Comparison of ENCODE assay signal across 8 cellular contexts in genomic region chr7:56051053-56051338, GRCh38. TPM values are rescaled to one million over a fixed set of nuclear protein-coding genes. Genes with fewer than 3 reads are reported as not detected.
DNase-seq lines count a peak whose midpoint lies in the region; ATAC-seq and TF ChIP-seq lines count a peak whose summit lies in the region.

No MANE protein-coding gene starts in this region.

- no peaks in the 10 kb centered on the region for H3K9me3 ChIP-seq in CD8-positive, alpha-beta T cell (ENCODE audit: low read length)
- no peaks in the 10 kb centered on the region for H3K9me3 ChIP-seq in Peyer's patch

- H3K36me3 Mint-ChIP-seq in CD8-positive, alpha-beta T cell: peaks cover 40% of the 10 kb centered on the region
- peaks cover 14% of the 10 kb centered on the region for H3K36me3 Mint-ChIP-seq in osteocyte (ENCODE audit: unreplicated experiment)

- peaks cover 29% of the 10 kb centered on the region for H3K4me1 ChIP-seq in CD8-positive, alpha-beta T cell (ENCODE audit: insufficient read depth, low read length)
- peaks cover 0 to 41% (median 3%) of the 10 kb centered on the region in 4 donors for H3K4me1 ChIP-seq in Peyer's patch

- no peaks in the 10 kb centered on the region for H3K27me3 ChIP-seq in CD8-positive, alpha-beta T cell (ENCODE audit: insufficient read depth, low read length)
- no peaks in the 10 kb centered on the region for H3K27me3 ChIP-seq in Peyer's patch

- POLR2A ChIA-PET in CD8-positive, alpha-beta T cell (lab: Charles Lee): interaction anchor here (0.8 to 1.9 kb wide), 5 partner anchors 8 to 685 kb away, joined by 3 to 25 read pairs (median 4); partner anchors contain the start of genes CHCHD2 and SUMF2

- H3K27ac ChIP-seq in CD8-positive, alpha-beta T cell (ENCODE audit: low read depth, low read length): peak overlapping the region; percentile 62
- H3K27ac ChIP-seq in Peyer's patch: peak overlapping the region; percentile 84 to 90 (median 89)

- H3K27ac Mint-ChIP-seq in CD8-positive, alpha-beta T cell: peak overlapping the region; percentile 95
- H3K27ac Mint-ChIP-seq in osteocyte (ENCODE audit: unreplicated experiment): peak overlapping the region; percentile 96

- H3K4me1 Mint-ChIP-seq in CD8-positive, alpha-beta T cell (ENCODE audit: low read depth): peaks cover 45% of the 10 kb centered on the region
- H3K4me1 Mint-ChIP-seq in osteocyte (ENCODE audit: unreplicated experiment): peaks cover 42% of the 10 kb centered on the region

- H3K36me3 ChIP-seq in CD8-positive, alpha-beta T cell (ENCODE audit: insufficient read depth, low read length): peaks cover 15% of the 10 kb centered on the region
- H3K36me3 ChIP-seq in Peyer's patch: peaks cover 0 to 28% (median 0%) of the 10 kb centered on the region in 3 donors

- H3K4me3 ChIP-seq in CD8-positive, alpha-beta T cell (ENCODE audit: low read depth, low read length): peak overlapping the region; percentile 72
- H3K4me3 ChIP-seq in Peyer's patch (peak overlapping the region; percentile 78 to 92 (median 83)), epithelial cell of esophagus (ENCODE audit: low read length) (peak overlapping the region; percentile 94)

- DNase-seq in CD8-positive, alpha-beta T cell: no peak
- DNase-seq in Peyer's patch (no peak), epithelial cell of esophagus (ENCODE audit: low read depth) (no peak), osteocyte (ENCODE audit: extremely low spot score, unreplicated experiment) (no peak), NCI-H510A (lab: John Stamatoyannopoulos, UW) (no peak), NCI-H82 treated with DMSO at 0.1 percent for 48 hours (lab: John Stamatoyannopoulos, UW; ENCODE audit: unreplicated experiment) (no peak), nucleus accumbens (lab: John Stamatoyannopoulos, UW) (no peak), 8988T (no peak)

- TF ChIP-seq POLR2A in Peyer's patch (IDR thresholded peaks at IDR 0.05): no peak

- no peaks in the 10 kb centered on the region for H3K9me3 Mint-ChIP-seq in CD8-positive, alpha-beta T cell
- H3K9me3 Mint-ChIP-seq in osteocyte (ENCODE audit: unreplicated experiment): no peaks in the 10 kb centered on the region

- no peak for ATAC-seq in CD8-positive, alpha-beta T cell

- TF ChIP-seq CTCF in CD8-positive, alpha-beta T cell (IDR thresholded peaks at IDR 0.05): no peak
- TF ChIP-seq CTCF in Peyer's patch (IDR thresholded peaks at IDR 0.05): no peak
- TF ChIP-seq CTCF in epithelial cell of esophagus (IDR thresholded peaks at IDR 0.05; ENCODE audit: insufficient read depth, low read depth, low read length, missing control alignments): no peak
- no peak for TF ChIP-seq CTCF in osteocyte (IDR thresholded peaks at IDR 0.05)

- peak overlapping the region; percentile 92 for H3K4me3 Mint-ChIP-seq in CD8-positive, alpha-beta T cell
- H3K4me3 Mint-ChIP-seq in osteocyte (ENCODE audit: unreplicated experiment): peak overlapping the region; percentile 96

- CTCF ChIA-PET in CD8-positive, alpha-beta T cell (lab: Charles Lee): interaction anchor here (1.1 to 1.9 kb wide), 4 partner anchors 14 to 23 kb away, joined by 3 to 6 read pairs (median 6); no protein-coding TSS in a partner anchor

- H3K27me3 Mint-ChIP-seq in CD8-positive, alpha-beta T cell (ENCODE audit: low read depth): no peaks in the 10 kb centered on the region
- H3K27me3 Mint-ChIP-seq in osteocyte (ENCODE audit: unreplicated experiment): no peaks in the 10 kb centered on the region

- intact Hi-C loops in CD8-positive, alpha-beta T cell (cut with DNase I, micrococcal nuclease): loop anchor here (1.0 to 5.0 kb wide), 10 partner anchors 13 to 684 kb away; partner anchors contain the start of genes CHCHD2 (in 2 of the 2), SUMF2 (in 2 of the 2), LANCL2 (in 1 of the 2) and MRPS17 (in 1 of the 2)

RNA-seq across cellular contexts. Expression of gene PSPH, which starts 0.2 kb away (rescaled TPM):
- 1 to 10 TPM in 1 of 2 experiments, under 1 TPM in 1; 0.89 to 1.1 TPM for total RNA-seq in CD8-positive, alpha-beta T cell
- total RNA-seq in Peyer's patch (10 to 100 TPM; 12.3 to 25.6 (median 16.1) TPM), osteocyte (31.0 and 33.6 TPM in 2 replicates)

RNA-seq across cellular contexts. Expression of gene CCT6A, which starts 0.6 kb away (rescaled TPM):
- total RNA-seq in CD8-positive, alpha-beta T cell: 10 to 100 TPM; 36.3 to 40.9 TPM
- total RNA-seq in Peyer's patch (100 to 1,000 TPM in 1 of 4 donors, 10 to 100 TPM in 3; 61.3 to 150 (median 79.5) TPM), osteocyte (107 and 109 TPM in 2 replicates)

RNA-seq across cellular contexts. Expression of gene SUMF2, which starts 13.1 kb away (rescaled TPM):
- total RNA-seq in CD8-positive, alpha-beta T cell: 100 to 1,000 TPM in 1 of 2 experiments, 10 to 100 TPM in 1; 97.8 to 103 TPM
- total RNA-seq in Peyer's patch: 100 to 1,000 TPM in 3 of 4 donors, 10 to 100 TPM in 1; 71.8 to 155 (median 128) TPM
- 202 and 208 TPM in 2 replicates for total RNA-seq in osteocyte

RNA-seq across cellular contexts. Expression of gene PHKG1, which starts 41.8 kb away (rescaled TPM):
- total RNA-seq in CD8-positive, alpha-beta T cell: 1 to 10 TPM; 8.9 to 9.6 TPM
- total RNA-seq in Peyer's patch (1 to 10 TPM; 1.1 to 8.3 (median 4.0) TPM), osteocyte (0.99 and 1.1 TPM in 2 replicates)

RNA-seq across cellular contexts. Expression of gene CHCHD2, which starts 55.3 kb away (rescaled TPM):
- total RNA-seq in CD8-positive, alpha-beta T cell: 100 to 1,000 TPM; 283 to 294 TPM
- 100 to 1,000 TPM; 223 to 346 (median 316) TPM for total RNA-seq in Peyer's patch
- total RNA-seq in osteocyte: 228 and 237 TPM in 2 replicates

Comparison
In these comparisons a context has a peak if more than half of its experiments do, and no peak if none do; other contexts are left out.
1. RNA of gene PSPH, which starts 0.2 kb away (total RNA-seq): 31.0 to 33.6 TPM in osteocyte and 12.3 to 25.6 TPM in Peyer's patch; 0.89 to 1.1 TPM in CD8-positive, alpha-beta T cell; every median in the first group is over 4 times any median in the second.
2. Peak in every context shown above with its lines, with median percentiles within 50 percentile points of each other: H3K4me3 ChIP-seq.